9 cellular contexts compared by ENCODE assay signal in genomic region chr4:68175562-68176155, GRCh38. TPM values are rescaled to one million over a fixed set of nuclear protein-coding genes. Genes with fewer than 3 reads are reported as not detected.
DNase-seq lines count a peak whose midpoint lies in the region; ATAC-seq lines count a peak whose summit lies in the region.
"Had no signal": no experiment of that assay in that cellular context is flagged by ENCODE, and none has a peak within 500 bp of the region (broad histone marks: within the 10 kb centered on the region; RNA-seq: fewer than 3 reads in every experiment).

No MANE protein-coding gene starts in this region.

- no peak overlapping the region for H3K4me3 Mint-ChIP-seq in activated naive CD4-positive, alpha-beta T cell treated with anti-CD3 and anti-CD28 coated beads, Interleukin-2, amount 10 ng/mL, durations not matched to agents 7 days and 5 days
- H3K4me3 Mint-ChIP-seq: activated naive CD8-positive, alpha-beta T cell treated with anti-CD3 and anti-CD28 coated beads, Interleukin-2, amount 10 ng/mL, durations not matched to agents 7 days and 5 days had no signal

- H3K27ac Mint-ChIP-seq in activated naive CD4-positive, alpha-beta T cell treated with anti-CD3 and anti-CD28 coated beads, Interleukin-2, amount 10 ng/mL, durations not matched to agents 7 days and 5 days, result no peak overlapping the region
- H3K27ac Mint-ChIP-seq: activated naive CD8-positive, alpha-beta T cell treated with anti-CD3 and anti-CD28 coated beads, Interleukin-2, amount 10 ng/mL, durations not matched to agents 7 days and 5 days had no signal

- CTCF ChIA-PET in activated naive CD4-positive, alpha-beta T cell treated with anti-CD3 and anti-CD28 coated beads, Interleukin-2, amount 10 ng/mL, durations not matched to agents 7 days and 5 days (lab: Charles Lee), result interaction anchor here (0.8 to 1.4 kb wide), 7 partner anchors 9 to 429 kb away, joined by 3 to 6 read pairs (median 3); no protein-coding TSS in a partner anchor

- no peaks in the 10 kb centered on the region for H3K36me3 Mint-ChIP-seq in activated naive CD4-positive, alpha-beta T cell treated with anti-CD3 and anti-CD28 coated beads, Interleukin-2, amount 10 ng/mL, durations not matched to agents 7 days and 5 days
- H3K36me3 Mint-ChIP-seq: activated naive CD8-positive, alpha-beta T cell treated with anti-CD3 and anti-CD28 coated beads, Interleukin-2, amount 10 ng/mL, durations not matched to agents 7 days and 5 days had no signal

- no peaks in the 10 kb centered on the region for H3K9me3 Mint-ChIP-seq in activated naive CD4-positive, alpha-beta T cell treated with anti-CD3 and anti-CD28 coated beads, Interleukin-2, amount 10 ng/mL, durations not matched to agents 7 days and 5 days
- H3K9me3 Mint-ChIP-seq: activated naive CD8-positive, alpha-beta T cell treated with anti-CD3 and anti-CD28 coated beads, Interleukin-2, amount 10 ng/mL, durations not matched to agents 7 days and 5 days had no signal

- DNase-seq in DMS53 (lab: John Stamatoyannopoulos, UW), result peak; percentile 76
- DNase-seq in NCI-H460 (ENCODE audit: extremely low read depth, low read depth), result peak; percentile 59
- peak; percentile 50 for DNase-seq in activated naive CD4-positive, alpha-beta T cell treated with anti-CD3 and anti-CD28 coated beads, Interleukin-2, amount 10 ng/mL, durations not matched to agents 7 days and 5 days
- peak; percentile 91 for DNase-seq in inferior parietal cortex (ENCODE audit: extremely low spot score)
- DNase-seq in stimulated activated naive CD8-positive, alpha-beta T cell treated with anti-CD3 and anti-CD28 coated beads, Interleukin-15, Interleukin-2, amounts not matched to agents 100 U/mL and 50 U/mL, for 24 hours, result peak; percentile 43
- DNase-seq in activated CD8-positive, alpha-beta memory T cell treated with anti-CD3 and anti-CD28 coated beads, Interleukin-2, amount 50 U/mL, for 4 hours, result no peak
- DNase-seq: activated naive CD8-positive, alpha-beta T cell treated with anti-CD3 and anti-CD28 coated beads, Interleukin-2, amount 10 ng/mL, durations not matched to agents 7 days and 5 days had no signal

- ATAC-seq in GM19035 (IDR thresholded peaks at IDR 0.05; ENCODE audit: unreplicated experiment) (peak; percentile 92), HG03457 (IDR thresholded peaks at IDR 0.05; ENCODE audit: unreplicated experiment) (peak; percentile 80)
- ATAC-seq in stimulated activated naive CD8-positive, alpha-beta T cell treated with anti-CD3 and anti-CD28 coated beads, Interleukin-15, Interleukin-2, amounts not matched to agents 100 U/mL and 50 U/mL, for 24 hours, result no peak

- no peaks in the 10 kb centered on the region for H3K27me3 Mint-ChIP-seq in activated naive CD4-positive, alpha-beta T cell treated with anti-CD3 and anti-CD28 coated beads, Interleukin-2, amount 10 ng/mL, durations not matched to agents 7 days and 5 days

- H3K4me1 Mint-ChIP-seq in activated naive CD4-positive, alpha-beta T cell treated with anti-CD3 and anti-CD28 coated beads, Interleukin-2, amount 10 ng/mL, durations not matched to agents 7 days and 5 days, result no peaks in the 10 kb centered on the region
- H3K4me1 Mint-ChIP-seq: activated naive CD8-positive, alpha-beta T cell treated with anti-CD3 and anti-CD28 coated beads, Interleukin-2, amount 10 ng/mL, durations not matched to agents 7 days and 5 days had no signal

RNA-seq across cellular contexts. Expression of gene TMPRSS11F, which starts 46.0 kb away (rescaled TPM):
- total RNA-seq in NCI-H460 (2014; rRNA removed; shearing (Covaris generic)), result not detected in 2 replicates
- not detected in 2 replicates for polyA plus RNA-seq in NCI-H460 (2014; cell fraction: nucleus; rRNA removed)
- total RNA-seq: activated naive CD8-positive, alpha-beta T cell treated with anti-CD3 and anti-CD28 coated beads, Interleukin-2, amount 10 ng/mL, durations not matched to agents 7 days and 5 days had no signal
